8 cellular contexts compared by ENCODE assay signal in the genomic region with DNA sequence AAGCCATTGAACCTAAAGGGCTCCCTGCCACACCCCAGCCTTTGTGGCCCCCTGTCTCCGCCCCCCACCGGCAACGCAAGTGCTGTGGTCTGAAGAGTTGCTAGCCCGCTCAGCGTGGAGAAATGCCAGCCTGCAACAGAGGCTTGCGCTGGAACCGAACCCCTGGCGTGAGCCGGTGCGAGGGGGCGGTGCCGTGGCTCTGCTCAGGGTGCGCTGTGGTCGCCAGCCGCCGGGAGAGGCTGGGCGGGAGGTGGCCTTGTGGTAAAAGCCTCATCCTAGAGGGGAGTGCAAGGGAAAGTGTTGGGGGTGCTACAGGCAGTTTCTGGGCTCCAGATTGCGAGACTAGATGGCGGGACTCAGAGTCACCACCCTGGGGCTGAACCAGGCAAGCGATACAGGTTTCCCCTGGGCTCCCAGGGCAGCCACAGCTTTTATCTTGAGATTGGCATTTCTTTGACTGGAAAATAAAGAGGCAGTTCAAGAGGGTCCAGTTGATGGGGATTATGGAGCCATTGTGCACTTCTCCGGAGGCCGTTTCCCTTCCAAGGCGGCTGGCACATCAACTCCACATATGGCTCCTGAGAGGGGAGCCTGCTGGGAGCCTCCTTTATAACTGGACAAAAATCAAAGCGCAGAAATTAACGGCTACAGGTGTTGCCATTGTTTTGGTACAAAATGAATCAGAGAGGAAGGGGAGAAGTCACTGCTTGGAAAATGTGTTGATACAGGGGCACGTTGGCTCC. TPM values are rescaled to one million over a fixed set of nuclear protein-coding genes. Genes with fewer than 3 reads are reported as not detected.
DNase-seq lines count a peak whose midpoint lies in the region; ATAC-seq and TF ChIP-seq lines count a peak whose summit lies in the region.

No MANE protein-coding gene starts in this region.

- 22% methylated on average over 26 of the region's 26 CpGs for WGBS in urinary bladder

- H3K27me3 Mint-ChIP-seq in naive thymus-derived CD8-positive, alpha-beta T cell = no peaks in the 10 kb centered on the region

- H2AFZ ChIP-seq in PC-9 = no peak overlapping the region

- H3K27me3 ChIP-seq in duodenal mucosa (ENCODE audit: control insufficient read depth in 1 of 2, insufficient read depth in 2 of 2, low read length in 2 of 2) (peaks cover 21 to 26% of the 10 kb centered on the region in 2 donors), PC-9 (ENCODE audit: insufficient read depth, low read depth) (peaks cover 57% of the 10 kb centered on the region)

- BruUV-seq in PC-9 (replicated peaks; lab: Mats Ljungman, UMichigan) = no TSS peak

- no peaks in the 10 kb centered on the region for H3K9me3 Mint-ChIP-seq in naive thymus-derived CD8-positive, alpha-beta T cell

- H3K4me3 Mint-ChIP-seq in naive thymus-derived CD8-positive, alpha-beta T cell = peak overlapping the region; percentile 82 to 97 (median 93)

- no peaks in the 10 kb centered on the region for H3K36me3 ChIP-seq in duodenal mucosa (ENCODE audit: control insufficient read depth in 1 of 2, insufficient read depth in 2 of 2, low read length in 2 of 2)
- no peaks in the 10 kb centered on the region for H3K36me3 ChIP-seq in urinary bladder (ENCODE audit: insufficient read depth)
- H3K36me3 ChIP-seq in PC-9 (ENCODE audit: low read depth) = no peaks in the 10 kb centered on the region

- no peaks in the 10 kb centered on the region for H3F3A ChIP-seq in PC-9 (ENCODE audit: insufficient read depth, low read depth)

- peaks cover 17 to 49% (median 34%) of the 10 kb centered on the region in 4 donors for H3K4me1 Mint-ChIP-seq in naive thymus-derived CD8-positive, alpha-beta T cell

- H3K4me3 ChIP-seq in duodenal mucosa (ENCODE audit: low read depth in 1 of 2, low read length in 2 of 2) (peak overlapping the region; percentile 64 to 78), urinary bladder (ENCODE audit: low read depth, low read length) (peak overlapping the region; percentile 74), PC-9 (no peak overlapping the region)

- peak overlapping the region in 6 of 10 donors; percentile 14 to 87 (median 58) for H3K27ac Mint-ChIP-seq in naive thymus-derived CD8-positive, alpha-beta T cell

- ATAC-seq in naive thymus-derived CD8-positive, alpha-beta T cell = peak; percentile 12 to 24

- no peaks in the 10 kb centered on the region for H3K9me2 ChIP-seq in PC-9 (ENCODE audit: insufficient read depth)

- intact Hi-C loops in PC-9 (cut with micrococcal nuclease; ENCODE audit: unreplicated experiment) = no loop called here

- no peak overlapping the region for H3K4me2 ChIP-seq in PC-9

- H3K36me3 Mint-ChIP-seq in naive thymus-derived CD8-positive, alpha-beta T cell = no peaks in the 10 kb centered on the region

- H3K9ac ChIP-seq in duodenal mucosa (ENCODE audit: low read depth in 1 of 2, low read length in 2 of 2) = no peak overlapping the region

- H3K79me2 ChIP-seq in PC-9 (ENCODE audit: low read depth) = no peaks in the 10 kb centered on the region

- peak; percentile 43 to 47 for DNase-seq in NOMO-1 (lab: John Stamatoyannopoulos, UW; ENCODE audit: unreplicated experiment in 2 of 2)
- no peak for DNase-seq in NOMO-1 treated with dmso at 0.1 percent for 144 hours (lab: John Stamatoyannopoulos, UW; ENCODE audit: unreplicated experiment)
- DNase-seq in T-helper 22 cell (ENCODE audit: low read depth) = peak; percentile 4
- peak; percentile 12 to 72 (median 30) for DNase-seq in naive thymus-derived CD8-positive, alpha-beta T cell
- no peak for DNase-seq in NCI-H1436 treated with DMSO at 0.1 percent for 48 hours (lab: John Stamatoyannopoulos, UW)
- DNase-seq in PC-9 = no peak

- no peaks in the 10 kb centered on the region for H3K9me3 ChIP-seq in duodenal mucosa (ENCODE audit: control insufficient read depth in 1 of 2, low read length in 2 of 2)
- no peaks in the 10 kb centered on the region for H3K9me3 ChIP-seq in PC-9 (ENCODE audit: insufficient read depth, low read depth)

- CTCF ChIA-PET in PC-9 (lab: Charles Lee) = no interaction called here

- H3K27ac ChIP-seq in duodenal mucosa (ENCODE audit: low read depth, low read length) (no peak overlapping the region), urinary bladder (ENCODE audit: low read depth) (no peak overlapping the region), PC-9 (no peak overlapping the region)

- TF ChIP-seq CTCF in PC-9 (conservative IDR thresholded peaks at IDR 0.05) = no peak

- H4K20me1 ChIP-seq in PC-9 (ENCODE audit: insufficient read depth) = no peaks in the 10 kb centered on the region

- POLR2A ChIA-PET in naive thymus-derived CD8-positive, alpha-beta T cell (lab: Charles Lee) = interaction anchor here (1.4 to 3.3 kb wide), 3 partner anchors 55 to 112 kb away, joined by 6 to 32 read pairs (median 9); no protein-coding TSS in a partner anchor
- POLR2A ChIA-PET in PC-9 (lab: Charles Lee; ENCODE audit: unreplicated experiment) = no interaction called here

- peaks cover 23 to 37% of the 10 kb centered on the region in 2 donors for H3K4me1 ChIP-seq in duodenal mucosa (ENCODE audit: control insufficient read depth in 1 of 2, insufficient read depth in 2 of 2, low read length in 2 of 2)
- peaks cover 2% of the 10 kb centered on the region for H3K4me1 ChIP-seq in urinary bladder (ENCODE audit: insufficient read depth)
- no peaks in the 10 kb centered on the region for H3K4me1 ChIP-seq in PC-9 (replicated peaks; ENCODE audit: insufficient read depth)

RNA-seq across cellular contexts. Expression of gene PLXNC1, which starts 2.3 kb away (rescaled TPM):
- 1 to 10 TPM; 8.9 to 9.4 TPM for total RNA-seq in naive thymus-derived CD8-positive, alpha-beta T cell
- polyA plus RNA-seq in naive thymus-derived CD8-positive, alpha-beta T cell = 1 to 10 TPM; 2.9 to 4.1 (median 3.0) TPM
- total RNA-seq in urinary bladder (19.0 TPM), PC-9 (2021) (1.4 and 2.3 TPM in 2 replicates)
- 1.8 TPM for polyA plus RNA-seq in urinary bladder

Comparison
In these comparisons a context has a peak if more than half of its experiments do, and no peak if none do; other contexts are left out.
1. DNase-seq: peak in NOMO-1 (2 of 2), T-helper 22 cell (single experiment) and naive thymus-derived CD8-positive, alpha-beta T cell (10 of 10); none in NOMO-1 treated with dmso at 0.1 percent for 144 hours (single experiment), NCI-H1436 treated with DMSO at 0.1 percent for 48 hours (single experiment) and PC-9 (0 of 2).